ENCODE assay signal across 29 cellular contexts in the genomic region with DNA sequence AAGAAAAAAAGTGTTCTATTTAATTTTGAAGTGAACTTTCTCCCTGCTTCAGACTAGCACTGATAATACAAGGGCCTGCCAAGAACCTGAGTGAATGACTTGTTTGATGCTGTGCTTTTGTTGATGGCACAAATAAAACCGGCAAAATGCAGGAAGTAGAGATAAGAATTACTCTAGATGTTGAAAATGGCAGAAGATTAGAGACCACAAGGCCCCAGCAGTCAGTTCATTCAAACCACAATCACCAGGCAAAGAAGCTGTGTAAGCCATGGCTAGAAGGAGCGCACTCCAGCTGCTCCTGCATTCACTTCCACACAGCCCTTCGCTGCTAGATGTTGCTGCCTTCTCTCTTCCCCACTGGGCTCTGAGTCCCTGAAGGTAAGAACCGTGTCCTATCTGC.
DNase-seq lines count a peak whose midpoint lies in the region; TF ChIP-seq lines count a peak whose summit lies in the region.
"Had no signal": no experiment of that assay in that cellular context is flagged by ENCODE, and none has a peak within 500 bp of the region (broad histone marks: within the 10 kb centered on the region; RNA-seq: fewer than 3 reads in every experiment).

No MANE protein-coding gene starts in this region.

- H3K4me1 Mint-ChIP-seq in progenitor cell of endocrine pancreas (ENCODE audit: low read depth) (peaks cover 55% of the 10 kb centered on the region), immature natural killer cell (no peaks in the 10 kb centered on the region)
- H3K4me1 Mint-ChIP-seq: IgD-negative memory B cell had no signal

- H3K36me3 ChIP-seq in OCI-LY1 (ENCODE audit: insufficient read depth, low read length), result no peaks in the 10 kb centered on the region
- H3K36me3 ChIP-seq: MG63, Peyer's patch, prostate gland, transverse colon, WERI-Rb-1 had no signal

- H3K9me3 Mint-ChIP-seq in progenitor cell of endocrine pancreas (ENCODE audit: low read depth) (no peaks in the 10 kb centered on the region), immature natural killer cell (no peaks in the 10 kb centered on the region)
- H3K9me3 Mint-ChIP-seq: activated naive CD4-positive, alpha-beta T cell treated with anti-CD3 and anti-CD28 coated beads, Interleukin-2, amount 50 U/mL, for 72 hours; activated T-helper 2 cell treated with anti-CD3 and anti-CD28 coated beads, Interferon-gamma antibody, Interleukin-2, Interleukin-4, amounts not matched to agents 10 μg/mL and 5 μg/mL and 100 μg/mL, durations not matched to agents 14 hours and 24 hours and 36 hours; IgD-negative memory B cell; T-helper 2 cell treated with Interferon-gamma antibody and Interleukin-4, amounts not matched to agents 5 μg/mL and 100 μg/mL, for 36 hours had no signal

- H3F3A ChIP-seq in OCI-LY1 (ENCODE audit: insufficient read depth, low read length), result no peaks in the 10 kb centered on the region

- H3K36me3 Mint-ChIP-seq in progenitor cell of endocrine pancreas (ENCODE audit: insufficient read depth), result peaks cover 10% of the 10 kb centered on the region
- H3K36me3 Mint-ChIP-seq in immature natural killer cell, result no peaks in the 10 kb centered on the region
- H3K36me3 Mint-ChIP-seq: activated naive CD4-positive, alpha-beta T cell treated with anti-CD3 and anti-CD28 coated beads, Interleukin-2, amount 50 U/mL, for 72 hours had no signal

- H3K27ac ChIP-seq in OCI-LY1 (ENCODE audit: low read depth, low read length, poor library complexity, severe bottlenecking), result no peak overlapping the region
- H3K27ac ChIP-seq: Peyer's patch, prostate gland, transverse colon, WERI-Rb-1 had no signal

- TF ChIP-seq CTCF in OCI-LY1 (IDR thresholded peaks at IDR 0.05; ENCODE audit: low read length), result no peak
- TF ChIP-seq CTCF in progenitor cell of endocrine pancreas (IDR thresholded peaks at IDR 0.05; ENCODE audit: unreplicated experiment), result no peak

- H3K9ac ChIP-seq in OCI-LY1 (ENCODE audit: low read length), result no peak overlapping the region

- DNase-seq in H4 (ENCODE audit: low spot score), result peak; percentile 33
- peak; percentile 7 to 30 for DNase-seq in erythroblast (lab: John Stamatoyannopoulos, UW)
- no peak for DNase-seq in progenitor cell of endocrine pancreas (ENCODE audit: low spot score, unreplicated experiment)
- DNase-seq in immature natural killer cell, result no peak
- no peak for DNase-seq in ecto neural progenitor cell (ENCODE audit: low spot score)
- DNase-seq in stimulated activated CD4-positive, alpha-beta T cell treated with anti-CD3 and anti-CD28 coated beads, Interleukin-15, amount 100 ng/mL, for 24 hours, result no peak
- DNase-seq: activated CD4-positive, alpha-beta T cell treated with anti-CD3 and anti-CD28 coated beads for 48 hours; activated CD8-positive, alpha-beta memory T cell treated with anti-CD3 and anti-CD28 coated beads for 24 hours; activated T-cell treated with anti-CD3 and anti-CD28 coated beads for 4 hours; cortex of kidney; glutamatergic neuron; left ventricle myocardium superior; mesendoderm; MG63; NCI-H1417 treated with DMSO at 0.1 percent for 48 hours; NCI-H2081; NCI-H226; NCI-H526 treated with DMSO at 0.1 percent for 48 hours; Peyer's patch; SHP77 treated with DMSO at 0.1 percent for 48 hours; stimulated activated CD4-positive, alpha-beta T cell treated with anti-CD3 and anti-CD28 coated beads, Interleukin-4, amount 100 ng/mL, for 4 hours; transverse colon; WERI-Rb-1 had no signal

- no peak overlapping the region for H3K4me2 ChIP-seq in OCI-LY1 (ENCODE audit: low read length)

- no peaks in the 10 kb centered on the region for H4K20me1 ChIP-seq in OCI-LY1 (ENCODE audit: insufficient read depth, low read length)

- no peaks in the 10 kb centered on the region for H3K27me3 ChIP-seq in OCI-LY1 (ENCODE audit: insufficient read depth, low read length)
- H3K27me3 ChIP-seq: MG63, Peyer's patch, transverse colon had no signal

- no peak for TF ChIP-seq POLR2A in erythroblast (IDR thresholded peaks at IDR 0.05; ENCODE audit: low read length)

- H3K27ac Mint-ChIP-seq in progenitor cell of endocrine pancreas, result peak overlapping the region; percentile 58
- no peak overlapping the region for H3K27ac Mint-ChIP-seq in immature natural killer cell
- H3K27ac Mint-ChIP-seq: activated naive CD4-positive, alpha-beta T cell treated with anti-CD3 and anti-CD28 coated beads, Interleukin-2, amount 50 U/mL, for 72 hours; activated T-helper 2 cell treated with anti-CD3 and anti-CD28 coated beads, Interferon-gamma antibody, Interleukin-2, Interleukin-4, amounts not matched to agents 10 μg/mL and 5 μg/mL and 100 μg/mL, durations not matched to agents 14 hours and 24 hours and 36 hours; IgD-negative memory B cell; T-helper 2 cell treated with Interferon-gamma antibody and Interleukin-4, amounts not matched to agents 5 μg/mL and 100 μg/mL, for 36 hours had no signal

- no peak overlapping the region for H3K4me3 ChIP-seq in OCI-LY1 (ENCODE audit: low read depth, low read length, poor library complexity, severe bottlenecking)
- H3K4me3 ChIP-seq: MG63, Peyer's patch, prostate gland, transverse colon had no signal

- no peaks in the 10 kb centered on the region for H3K79me2 ChIP-seq in OCI-LY1 (ENCODE audit: insufficient read depth, low read length)

- H3K9me2 ChIP-seq in OCI-LY1 (ENCODE audit: low read depth, low read length), result no peaks in the 10 kb centered on the region

- H3K4me3 Mint-ChIP-seq in progenitor cell of endocrine pancreas (ENCODE audit: low read depth), result no peak overlapping the region
- H3K4me3 Mint-ChIP-seq in immature natural killer cell, result no peak overlapping the region
- H3K4me3 Mint-ChIP-seq: IgD-negative memory B cell; T-helper 2 cell treated with Interferon-gamma antibody and Interleukin-4, amounts not matched to agents 5 μg/mL and 100 μg/mL, for 36 hours had no signal

- H3K4me1 ChIP-seq in OCI-LY1 (ENCODE audit: insufficient read depth, low read length, severe bottlenecking), result no peaks in the 10 kb centered on the region
- H3K4me1 ChIP-seq: Peyer's patch, prostate gland had no signal

- H3K27me3 Mint-ChIP-seq in progenitor cell of endocrine pancreas, result no peaks in the 10 kb centered on the region
- peaks cover 2 to 3% (median 3%) of the 10 kb centered on the region in 3 donors for H3K27me3 Mint-ChIP-seq in immature natural killer cell (ENCODE audit: low read depth in 3 of 3)

- H2AFZ ChIP-seq in OCI-LY1 (ENCODE audit: low read length), result peak overlapping the region; percentile 35; the same call in 1 of the 2 replicates

- H3K9me3 ChIP-seq in OCI-LY1 (ENCODE audit: low read length), result no peaks in the 10 kb centered on the region
- H3K9me3 ChIP-seq: MG63, Peyer's patch, prostate gland, transverse colon had no signal

Comparison
In these comparisons a context has a peak if more than half of its experiments do, and no peak if none do; other contexts are left out.
1. DNase-seq: peak in H4 (single experiment) and erythroblast (2 of 2); none in progenitor cell of endocrine pancreas (single experiment), immature natural killer cell (0 of 3), ecto neural progenitor cell (single experiment) and stimulated activated CD4-positive, alpha-beta T cell treated with anti-CD3 and anti-CD28 coated beads, Interleukin-15, amount 100 ng/mL, for 24 hours (single experiment).